In the genomic region with DNA sequence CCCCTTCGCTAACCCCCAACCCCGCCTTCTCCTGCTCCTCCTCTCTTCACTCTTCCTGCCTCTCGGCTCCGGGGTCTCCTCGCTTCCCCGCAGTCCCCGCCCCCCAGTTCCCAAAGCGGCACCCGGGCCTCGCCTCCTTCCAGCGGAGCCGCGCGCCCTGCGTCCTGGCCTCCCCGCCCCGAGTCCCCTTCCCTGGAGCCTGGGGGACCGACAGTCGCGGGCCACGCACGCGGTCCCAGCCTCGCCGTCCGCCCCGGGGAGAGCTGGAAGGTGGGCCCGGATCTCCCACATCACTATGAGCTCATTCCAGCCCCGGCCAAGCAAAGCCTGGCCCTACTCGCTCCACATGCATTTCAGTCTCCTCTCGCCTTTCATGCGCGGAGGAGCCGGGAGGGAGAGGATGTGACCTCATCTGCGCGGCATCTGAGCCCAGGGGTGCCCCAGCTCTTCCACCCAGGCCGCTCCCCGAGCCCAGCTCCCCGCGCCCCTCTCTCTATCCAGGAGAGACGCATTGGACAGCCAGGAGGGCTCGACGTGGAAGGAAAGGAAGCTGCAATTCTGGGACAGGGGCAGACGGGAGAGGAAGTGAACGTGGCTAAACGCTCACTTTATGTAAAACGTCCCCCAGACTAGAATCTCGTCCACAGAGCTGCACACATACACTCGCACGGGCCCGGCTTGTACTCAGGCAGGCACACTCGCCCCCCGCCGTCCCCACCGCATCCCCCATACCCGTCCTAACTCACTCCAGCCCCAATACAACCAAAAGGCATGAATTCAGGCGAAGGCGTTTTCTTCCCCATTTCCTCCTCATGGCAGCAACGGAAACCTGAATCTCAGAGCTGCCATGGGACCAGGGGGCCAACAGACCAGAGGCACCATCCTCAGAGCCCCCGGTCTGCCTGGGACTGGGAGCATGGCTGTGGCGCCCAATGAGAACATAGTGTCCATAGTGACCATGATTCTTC, we compare ENCODE assay signal across 8 cellular contexts.
DNase-seq lines count a peak whose midpoint lies in the region; ATAC-seq and TF ChIP-seq lines count a peak whose summit lies in the region.

No MANE protein-coding gene starts in this region.

- CTCF ChIA-PET in AG04449 (lab: Yijun Ruan, JAX): interaction anchor here (0.6 to 1.0 kb wide), 2 partner anchors 9 to 112 kb away, joined by 3 to 4 read pairs; no protein-coding TSS in a partner anchor

- intact Hi-C loops in left ventricle myocardium superior (cut with micrococcal nuclease): no loop called here

- H3K4me3 Mint-ChIP-seq in activated naive CD8-positive, alpha-beta T cell treated with anti-CD3 and anti-CD28 coated beads for 36 hours: peak overlapping the region; percentile 82

- peak overlapping the region; percentile 93 for H3K27ac Mint-ChIP-seq in activated naive CD8-positive, alpha-beta T cell treated with anti-CD3 and anti-CD28 coated beads for 36 hours

- H3K27ac ChIP-seq in WERI-Rb-1: no peak overlapping the region

- peaks cover 5% of the 10 kb centered on the region for H3K9me3 Mint-ChIP-seq in activated naive CD8-positive, alpha-beta T cell treated with anti-CD3 and anti-CD28 coated beads for 36 hours

- peaks cover 3% of the 10 kb centered on the region for H3K27me3 Mint-ChIP-seq in activated naive CD8-positive, alpha-beta T cell treated with anti-CD3 and anti-CD28 coated beads for 36 hours

- peaks cover 7% of the 10 kb centered on the region for H3K36me3 Mint-ChIP-seq in activated naive CD8-positive, alpha-beta T cell treated with anti-CD3 and anti-CD28 coated beads for 36 hours

- peaks cover 35% of the 10 kb centered on the region for H3K4me1 Mint-ChIP-seq in activated naive CD8-positive, alpha-beta T cell treated with anti-CD3 and anti-CD28 coated beads for 36 hours

- POLR2A ChIA-PET in AG04449 (lab: Yijun Ruan, JAX): no interaction called here

- H3K4me3 ChIP-seq in AG04449 (ENCODE audit: low read depth, low read length): peak overlapping the region; percentile 55
- peak overlapping the region; percentile 37 for H3K4me3 ChIP-seq in retinal pigment epithelial cell (ENCODE audit: low read length)
- no peak overlapping the region for H3K4me3 ChIP-seq in WERI-Rb-1 (ENCODE audit: low read depth, low read length)

- TF ChIP-seq CTCF in AG04449 (IDR thresholded peaks at IDR 0.05; ENCODE audit: insufficient read depth, low read length, missing control alignments) (no peak), retinal pigment epithelial cell (conservative IDR thresholded peaks at IDR 0.05; ENCODE audit: low read depth, low read length) (no peak), WERI-Rb-1 (IDR thresholded peaks at IDR 0.05; ENCODE audit: low read depth, low read length) (no peak)

- peak; percentile 73 for ATAC-seq in GM19452 (IDR thresholded peaks at IDR 0.05; ENCODE audit: unreplicated experiment)
- ATAC-seq in left ventricle myocardium superior: peak; percentile 95
- ATAC-seq in GM18858 (IDR thresholded peaks at IDR 0.05; ENCODE audit: unreplicated experiment): no peak

- DNase-seq in AG04449 (ENCODE audit: low read depth, low spot score) (peak; percentile 34), NOMO-1 treated with dmso at 0.1 percent for 144 hours (lab: John Stamatoyannopoulos, UW; ENCODE audit: unreplicated experiment) (peak; percentile 3), left ventricle myocardium superior (peak; percentile 58), retinal pigment epithelial cell (ENCODE audit: low read depth) (peak; percentile 12), WERI-Rb-1 (no peak)
- peak; percentile 70 for DNase-seq in activated naive CD8-positive, alpha-beta T cell treated with anti-CD3 and anti-CD28 coated beads for 36 hours

- H3K36me3 ChIP-seq in WERI-Rb-1: no peaks in the 10 kb centered on the region

- peaks cover 17% of the 10 kb centered on the region for H3K27me3 ChIP-seq in WERI-Rb-1 (ENCODE audit: insufficient read depth, low read depth, severe bottlenecking)

- H3K9me3 ChIP-seq in WERI-Rb-1 (ENCODE audit: severe bottlenecking): no peaks in the 10 kb centered on the region
